In genomic region chr10:24524314-24524713, GRCh38 we compare ENCODE assay signal across 21 cellular contexts.
A peak's percentile ranks its signal among the peaks of the same experiment; 100 is the strongest.
DNase-seq lines count a peak whose midpoint lies in the region; ATAC-seq, FAIRE-seq and TF ChIP-seq lines count a peak whose summit lies in the region.
"Had no signal": no experiment of that assay in that cellular context is flagged by ENCODE, and none has a peak within 500 bp of the region (broad histone marks: within the 10 kb centered on the region; RNA-seq: fewer than 3 reads in every experiment).

No MANE protein-coding gene starts in this region.

- H3K27ac ChIP-seq in H1 (ENCODE audit: low read depth, low read length): no peak overlapping the region
- H3K27ac ChIP-seq in aorta (ENCODE audit: low read depth in 1 of 2, low read length in 2 of 2): no peak overlapping the region
- H3K27ac ChIP-seq: 22Rv1; A549; BLaER1 treated with 17β-estradiol and CSF1 and Interleukin-3, amounts not matched to agents 10 nM and 100 nM; C4-2B had no signal

- 94% methylated on average over 17 of the region's 17 CpGs; no CpG with 5 or more reads in 1 of the 2 experiments for WGBS in H1 (ENCODE audit: extremely low coverage in 1 of 2, insufficient coverage in 1 of 2, insufficient read length in 1 of 2, insufficient replicate concordance in 2 of 2, low coverage in 1 of 2, low lambda C conversion rate in 2 of 2, missing lambda C conversion rate in 1 of 2), 2 experiments
- WGBS in aorta, 2 donors: 92 to 96% methylated on average over 14 to 17 of the region's 17 CpGs

- ATAC-seq in aorta (ENCODE audit: low FRiP score): peak; percentile 12
- ATAC-seq in activated CD8-positive, alpha-beta memory T cell treated with anti-CD3 and anti-CD28 coated beads, Interleukin-2, amount 10 ng/mL, durations not matched to agents 7 days and 5 days: no peak
- ATAC-seq: A549; CD8-positive, alpha-beta T cell had no signal

- no peaks in the 10 kb centered on the region for H4K20me1 ChIP-seq in H1 (replicated peaks in 1 of 2; ENCODE audit: control insufficient read depth in 1 of 2, insufficient read depth in 2 of 2, low read length in 2 of 2)

- H3K4me3 Mint-ChIP-seq in progenitor cell of endocrine pancreas (ENCODE audit: low read depth): no peak overlapping the region
- H3K4me3 Mint-ChIP-seq in activated CD8-positive, alpha-beta memory T cell treated with anti-CD3 and anti-CD28 coated beads, Interleukin-2, amount 10 ng/mL, durations not matched to agents 7 days and 5 days: no peak overlapping the region
- H3K4me3 Mint-ChIP-seq: B cell; CD4-positive, alpha-beta T cell; CD8-positive, alpha-beta T cell had no signal

- H2BK120ac ChIP-seq in H1 (replicated peaks; ENCODE audit: low read depth, low read length): no peak overlapping the region

- H4K91ac ChIP-seq in H1 (replicated peaks; ENCODE audit: insufficient read length, low read length): no peak overlapping the region

- H3K14ac ChIP-seq in H1 (ENCODE audit: insufficient read length): no peak overlapping the region

- no peak overlapping the region for H3K4ac ChIP-seq in H1 (replicated peaks; ENCODE audit: insufficient read length, low read depth, low read length)

- no peak for TF ChIP-seq EP300 in H1 (IDR thresholded peaks at IDR 0.05; ENCODE audit: borderline replicate concordance in 1 of 2, low read depth in 2 of 2, low read length in 2 of 2)

- no peak overlapping the region for H2AFZ ChIP-seq in H1 (ENCODE audit: low read length)

- no peak overlapping the region for H2BK20ac ChIP-seq in H1 (ENCODE audit: low read length)

- H2BK5ac ChIP-seq in H1 (ENCODE audit: low read depth, low read length): peak overlapping the region; percentile 77; the same call in 1 of the 2 replicates

- intact Hi-C loops in aorta (cut with DNase I): no loop called here

- H3K56ac ChIP-seq in H1 (replicated peaks; ENCODE audit: insufficient read length, low read depth, low read length): no peak overlapping the region

- H2BK15ac ChIP-seq in H1 (ENCODE audit: low read length): no peak overlapping the region

- no peak overlapping the region for H4K8ac ChIP-seq in H1 (ENCODE audit: extremely low read depth, insufficient read depth, low read length)

- no peak for FAIRE-seq in H1 (lab: Jason Lieb, UNC)
- FAIRE-seq: A549, D721Med, G401.6, GM12891, GM19239 had no signal

- no peaks in the 10 kb centered on the region for H3K9me3 ChIP-seq in H1 (ENCODE audit: insufficient read depth in 2 of 2, low read depth in 1 of 2, low read length in 1 of 2)
- H3K9me3 ChIP-seq in aorta (ENCODE audit: control insufficient read depth, low read length): no peaks in the 10 kb centered on the region
- H3K9me3 ChIP-seq: A549; BLaER1 treated with 17β-estradiol and CSF1 and Interleukin-3, amounts not matched to agents 10 nM and 100 nM; Caco-2 had no signal

- peak overlapping the region; percentile 22 for H3K27ac Mint-ChIP-seq in progenitor cell of endocrine pancreas
- no peak overlapping the region for H3K27ac Mint-ChIP-seq in activated CD8-positive, alpha-beta memory T cell treated with anti-CD3 and anti-CD28 coated beads, Interleukin-2, amount 10 ng/mL, durations not matched to agents 7 days and 5 days
- H3K27ac Mint-ChIP-seq: B cell; CD4-positive, alpha-beta T cell; CD8-positive, alpha-beta T cell had no signal

- H3K27me3 Mint-ChIP-seq in progenitor cell of endocrine pancreas: no peaks in the 10 kb centered on the region
- peaks cover 4% of the 10 kb centered on the region for H3K27me3 Mint-ChIP-seq in activated CD8-positive, alpha-beta memory T cell treated with anti-CD3 and anti-CD28 coated beads, Interleukin-2, amount 10 ng/mL, durations not matched to agents 7 days and 5 days

- no peak overlapping the region for H4K5ac ChIP-seq in H1 (ENCODE audit: insufficient read length, low read depth, low read length)

- TF ChIP-seq POLR2A in H1 (IDR thresholded peaks at IDR 0.05; ENCODE audit: control extremely low read depth in 1 of 2, low read depth in 2 of 2, low read length in 2 of 2): no peak

- H3K79me2 ChIP-seq in H1 (ENCODE audit: control insufficient read depth in 1 of 2, insufficient read depth in 2 of 2, low read length in 2 of 2): no peaks in the 10 kb centered on the region

- POLR2A ChIA-PET in H1 (lab: Charles Lee; ENCODE audit: partially characterized antibody): no interaction called here

- TF ChIP-seq RAD21 in H1 (IDR thresholded peaks at IDR 0.05 in 1 of 2, conservative IDR thresholded peaks at IDR 0.05 in 1 of 2; ENCODE audit: low read depth in 2 of 2, low read length in 2 of 2): no peak

- peaks cover 49% of the 10 kb centered on the region for H3K36me3 Mint-ChIP-seq in progenitor cell of endocrine pancreas (ENCODE audit: insufficient read depth)
- H3K36me3 Mint-ChIP-seq in activated CD8-positive, alpha-beta memory T cell treated with anti-CD3 and anti-CD28 coated beads, Interleukin-2, amount 10 ng/mL, durations not matched to agents 7 days and 5 days: no peaks in the 10 kb centered on the region
- H3K36me3 Mint-ChIP-seq: CD8-positive, alpha-beta T cell had no signal

- TF ChIP-seq CTCF in H1 (IDR thresholded peaks at IDR 0.05; ENCODE audit: control extremely low read depth in 1 of 3, insufficient read depth in 1 of 3, low read depth in 1 of 3, low read length in 3 of 3) (no peak), progenitor cell of endocrine pancreas (IDR thresholded peaks at IDR 0.05; ENCODE audit: unreplicated experiment) (no peak)

- H3K9me3 Mint-ChIP-seq in progenitor cell of endocrine pancreas (ENCODE audit: low read depth): no peaks in the 10 kb centered on the region
- H3K9me3 Mint-ChIP-seq in activated CD8-positive, alpha-beta memory T cell treated with anti-CD3 and anti-CD28 coated beads, Interleukin-2, amount 10 ng/mL, durations not matched to agents 7 days and 5 days (ENCODE audit: low read depth): no peaks in the 10 kb centered on the region
- H3K9me3 Mint-ChIP-seq: CD4-positive, alpha-beta T cell; CD8-positive, alpha-beta T cell had no signal

- peaks cover 3% of the 10 kb centered on the region for H3K4me1 Mint-ChIP-seq in progenitor cell of endocrine pancreas (ENCODE audit: low read depth)
- H3K4me1 Mint-ChIP-seq in activated CD8-positive, alpha-beta memory T cell treated with anti-CD3 and anti-CD28 coated beads, Interleukin-2, amount 10 ng/mL, durations not matched to agents 7 days and 5 days: peaks cover 6% of the 10 kb centered on the region
- H3K4me1 Mint-ChIP-seq: B cell had no signal

- no peak overlapping the region for H2BK12ac ChIP-seq in H1 (ENCODE audit: low read depth, low read length)

- H3K36me3 ChIP-seq in H1 (ENCODE audit: control insufficient read depth in 2 of 4, insufficient read depth in 4 of 4, low read length in 3 of 4) (peaks cover 0 to 7% (median 0%) of the 10 kb centered on the region in 4 experiments; a peak in 4 of 8 replicates), aorta (ENCODE audit: control insufficient read depth in 1 of 2, insufficient read depth in 2 of 2, low read length in 1 of 2) (peaks cover 0 to 2% of the 10 kb centered on the region in 2 donors)

- H3K4me3 ChIP-seq in H1 (ENCODE audit: extremely low read depth in 1 of 4, insufficient read depth in 2 of 4, low read depth in 3 of 4, low read length in 4 of 4) (no peak overlapping the region), aorta (ENCODE audit: low read length in 2 of 2) (no peak overlapping the region)
- H3K4me3 ChIP-seq: A549; BLaER1 treated with 17β-estradiol and CSF1 and Interleukin-3, amounts not matched to agents 10 nM and 100 nM had no signal

- H3K9ac ChIP-seq in H1 (replicated peaks in 1 of 4; ENCODE audit: extremely low read depth in 1 of 4, low read depth in 3 of 4, low read length in 3 of 4): no peak overlapping the region
- H3K9ac ChIP-seq: BLaER1 treated with 17β-estradiol and CSF1 and Interleukin-3, amounts not matched to agents 10 nM and 100 nM had no signal

- DNase-seq in H1 (ENCODE audit: low read depth in 1 of 2, low spot score in 2 of 2) (no peak), progenitor cell of endocrine pancreas (ENCODE audit: low spot score, unreplicated experiment) (no peak), aorta (no peak), ureter (ENCODE audit: low spot score) (no peak)
- no peak for DNase-seq in activated CD8-positive, alpha-beta memory T cell treated with anti-CD3 and anti-CD28 coated beads, Interleukin-2, amount 10 ng/mL, durations not matched to agents 7 days and 5 days
- DNase-seq: AML-193; Caco-2; Calu3; CD4-positive, alpha-beta T cell; CD8-positive, alpha-beta T cell; DMS79 treated with DMSO at 0.1 percent for 48 hours; GF-D8 had no signal

- H3K18ac ChIP-seq in H1 (ENCODE audit: extremely low read depth, low read length): no peak overlapping the region

- H3K23me2 ChIP-seq in H1 (ENCODE audit: low read depth, low read length): no peaks in the 10 kb centered on the region

- peaks cover 0 to 3% (median under 1%) of the 10 kb centered on the region in 4 experiments; a peak in 4 of 7 replicates for H3K4me1 ChIP-seq in H1 (replicated peaks in 1 of 4; ENCODE audit: control insufficient read depth in 3 of 4, insufficient read depth in 4 of 4, low read length in 3 of 4)
- no peaks in the 10 kb centered on the region for H3K4me1 ChIP-seq in aorta (ENCODE audit: control insufficient read depth in 1 of 2, insufficient read depth in 2 of 2, low read length in 2 of 2)
- H3K4me1 ChIP-seq: A549; BLaER1 treated with 17β-estradiol and CSF1 and Interleukin-3, amounts not matched to agents 10 nM and 100 nM; Caco-2 had no signal

- no peaks in the 10 kb centered on the region for H3K79me1 ChIP-seq in H1 (ENCODE audit: low read depth, low read length)

- H3K27me3 ChIP-seq in H1 (replicated peaks in 1 of 4; ENCODE audit: control insufficient read depth in 3 of 4, extremely low read depth in 1 of 4, insufficient read depth in 3 of 4, low read length in 3 of 4): no peaks in the 10 kb centered on the region
- H3K27me3 ChIP-seq in aorta (ENCODE audit: control insufficient read depth in 1 of 2, insufficient read depth in 2 of 2, low read length in 1 of 2): no peaks in the 10 kb centered on the region
- H3K27me3 ChIP-seq: BLaER1 treated with 17β-estradiol and CSF1 and Interleukin-3, amounts not matched to agents 10 nM and 100 nM had no signal

- H3K4me2 ChIP-seq in H1 (ENCODE audit: insufficient read depth in 1 of 2, low read depth in 2 of 2, low read length in 2 of 2): no peak overlapping the region
- H3K4me2 ChIP-seq: A549; BLaER1 treated with 17β-estradiol and CSF1 and Interleukin-3, amounts not matched to agents 10 nM and 100 nM had no signal

- no peak overlapping the region for H3K23ac ChIP-seq in H1 (ENCODE audit: insufficient read length)

- CTCF ChIA-PET in H1 (lab: Charles Lee; ENCODE audit: partially characterized antibody): interaction anchor here (1.2 kb wide), 1 partner anchor 141 kb away, joined by 3 read pairs; no protein-coding TSS in a partner anchor
- CTCF ChIA-PET in activated CD8-positive, alpha-beta memory T cell treated with anti-CD3 and anti-CD28 coated beads, Interleukin-2, amount 10 ng/mL, durations not matched to agents 7 days and 5 days (lab: Charles Lee): no interaction called here

- no peak overlapping the region for H2AK5ac ChIP-seq in H1 (ENCODE audit: low read depth, low read length)

TF ChIP-seq in H1, 55 proteins besides CTCF, POLR2A, EP300 and RAD21 (continues in another document):
- TF ChIP-seq POLR2AphosphoS5 (IDR thresholded peaks at IDR 0.05; ENCODE audit: low read depth, low read length) (no peak), CHD1 (IDR thresholded peaks at IDR 0.05; ENCODE audit: low read depth, low read length) (no peak), HDAC2 (IDR thresholded peaks at IDR 0.05; ENCODE audit: borderline replicate concordance in 1 of 2, low read depth in 2 of 2, low read length in 2 of 2) (no peak)
